Comparison of ENCODE assay signal across 1 cellular context in genomic region chr11:65354265-65355012, GRCh38.
A peak's percentile ranks its signal among the peaks of the same experiment; 100 is the strongest.
TF ChIP-seq lines count a peak whose summit lies in the region.

TIGD3 (plus strand) TSS chr11:65354751; CDS start chr11:65355809, 1,058 bp downstream.

TF ChIP-seq in HepG2, 621 proteins besides CTCF, POLR2A, EP300 and RAD21 (continued from another document and continues in another):
- TF ChIP-seq SNAPC4 (CRISPR knock-in tag; IDR thresholded peaks at IDR 0.05) (no peak), RFX1 (IDR thresholded peaks at IDR 0.05) (no peak), ZFP90 (CRISPR knock-in tag; IDR thresholded peaks at IDR 0.05; ENCODE audit: borderline replicate concordance) (no peak), RFXANK (CRISPR knock-in tag; IDR thresholded peaks at IDR 0.05) (no peak), SRSF1 (optimal IDR thresholded peaks at IDR 0.05; ENCODE audit: low read depth, low read length) (no peak), SNRNP70 (IDR thresholded peaks at IDR 0.05; ENCODE audit: low read depth, low read length) (no peak), ZFP37 (CRISPR knock-in tag; IDR thresholded peaks at IDR 0.05; ENCODE audit: borderline replicate concordance) (no peak), BRF2 (CRISPR knock-in tag; IDR thresholded peaks at IDR 0.05) (no peak; the same call in 1 of the 2 replicates), CC2D1A (CRISPR knock-in tag; IDR thresholded peaks at IDR 0.05) (no peak), CBX1 (IDR thresholded peaks at IDR 0.05; ENCODE audit: low read depth) (peak; percentile 51), FOXA3 (CRISPR knock-in tag; IDR thresholded peaks at IDR 0.05) (no peak), REL (CRISPR knock-in tag; conservative IDR thresholded peaks at IDR 0.05) (peak; percentile 68; the same call in 1 of the 2 replicates), GZF1 (CRISPR knock-in tag; IDR thresholded peaks at IDR 0.05) (no peak), NFKBIZ (CRISPR knock-in tag; IDR thresholded peaks at IDR 0.05) (no peak), MTF2 (CRISPR knock-in tag; IDR thresholded peaks at IDR 0.05; ENCODE audit: borderline replicate concordance) (no peak), REXO4 (CRISPR knock-in tag; IDR thresholded peaks at IDR 0.05; ENCODE audit: borderline replicate concordance) (no peak), ZNF501 (CRISPR knock-in tag; IDR thresholded peaks at IDR 0.05) (0 out of 2 replicates have a peak, but pooled peaks have one; percentile 4), KDM4B (CRISPR knock-in tag; IDR thresholded peaks at IDR 0.05) (no peak), STAT5B (CRISPR knock-in tag; IDR thresholded peaks at IDR 0.05) (no peak), CENPT (CRISPR knock-in tag; IDR thresholded peaks at IDR 0.05; ENCODE audit: low read depth) (no peak), ZNF274 (CRISPR knock-in tag; IDR thresholded peaks at IDR 0.05) (no peak), SRSF9 (IDR thresholded peaks at IDR 0.05; ENCODE audit: borderline replicate concordance, insufficient read depth, low read depth, low read length, poor library complexity, severe bottlenecking) (no peak), ZNF772 (CRISPR knock-in tag; IDR thresholded peaks at IDR 0.05) (no peak; the same call in 1 of the 2 replicates)
- TF ChIP-seq, protein P1, sequence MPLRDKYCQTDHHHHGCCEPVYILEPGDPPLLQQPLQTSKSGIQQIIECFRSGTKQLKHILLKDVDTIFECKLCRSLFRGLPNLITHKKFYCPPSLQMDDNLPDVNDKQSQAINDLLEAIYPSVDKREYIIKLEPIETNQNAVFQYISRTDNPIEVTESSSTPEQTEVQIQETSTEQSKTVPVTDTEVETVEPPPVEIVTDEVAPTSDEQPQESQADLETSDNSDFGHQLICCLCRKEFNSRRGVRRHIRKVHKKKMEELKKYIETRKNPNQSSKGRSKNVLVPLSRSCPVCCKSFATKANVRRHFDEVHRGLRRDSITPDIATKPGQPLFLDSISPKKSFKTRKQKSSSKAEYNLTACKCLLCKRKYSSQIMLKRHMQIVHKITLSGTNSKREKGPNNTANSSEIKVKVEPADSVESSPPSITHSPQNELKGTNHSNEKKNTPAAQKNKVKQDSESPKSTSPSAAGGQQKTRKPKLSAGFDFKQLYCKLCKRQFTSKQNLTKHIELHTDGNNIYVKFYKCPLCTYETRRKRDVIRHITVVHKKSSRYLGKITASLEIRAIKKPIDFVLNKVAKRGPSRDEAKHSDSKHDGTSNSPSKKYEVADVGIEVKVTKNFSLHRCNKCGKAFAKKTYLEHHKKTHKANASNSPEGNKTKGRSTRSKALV (CRISPR knock-in tag; IDR thresholded peaks at IDR 0.05): no peak
- TF ChIP-seq, protein P2, sequence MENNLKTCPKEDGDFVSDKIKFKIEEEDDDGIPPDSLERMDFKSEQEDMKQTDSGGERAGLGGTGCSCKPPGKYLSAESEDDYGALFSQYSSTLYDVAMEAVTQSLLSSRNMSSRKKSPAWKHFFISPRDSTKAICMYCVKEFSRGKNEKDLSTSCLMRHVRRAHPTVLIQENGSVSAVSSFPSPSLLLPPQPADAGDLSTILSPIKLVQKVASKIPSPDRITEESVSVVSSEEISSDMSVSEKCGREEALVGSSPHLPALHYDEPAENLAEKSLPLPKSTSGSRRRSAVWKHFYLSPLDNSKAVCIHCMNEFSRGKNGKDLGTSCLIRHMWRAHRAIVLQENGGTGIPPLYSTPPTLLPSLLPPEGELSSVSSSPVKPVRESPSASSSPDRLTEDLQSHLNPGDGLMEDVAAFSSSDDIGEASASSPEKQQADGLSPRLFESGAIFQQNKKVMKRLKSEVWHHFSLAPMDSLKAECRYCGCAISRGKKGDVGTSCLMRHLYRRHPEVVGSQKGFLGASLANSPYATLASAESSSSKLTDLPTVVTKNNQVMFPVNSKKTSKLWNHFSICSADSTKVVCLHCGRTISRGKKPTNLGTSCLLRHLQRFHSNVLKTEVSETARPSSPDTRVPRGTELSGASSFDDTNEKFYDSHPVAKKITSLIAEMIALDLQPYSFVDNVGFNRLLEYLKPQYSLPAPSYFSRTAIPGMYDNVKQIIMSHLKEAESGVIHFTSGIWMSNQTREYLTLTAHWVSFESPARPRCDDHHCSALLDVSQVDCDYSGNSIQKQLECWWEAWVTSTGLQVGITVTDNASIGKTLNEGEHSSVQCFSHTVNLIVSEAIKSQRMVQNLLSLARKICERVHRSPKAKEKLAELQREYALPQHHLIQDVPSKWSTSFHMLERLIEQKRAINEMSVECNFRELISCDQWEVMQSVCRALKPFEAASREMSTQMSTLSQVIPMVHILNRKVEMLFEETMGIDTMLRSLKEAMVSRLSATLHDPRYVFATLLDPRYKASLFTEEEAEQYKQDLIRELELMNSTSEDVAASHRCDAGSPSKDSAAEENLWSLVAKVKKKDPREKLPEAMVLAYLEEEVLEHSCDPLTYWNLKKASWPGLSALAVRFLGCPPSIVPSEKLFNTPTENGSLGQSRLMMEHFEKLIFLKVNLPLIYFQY (CRISPR knock-in tag; IDR thresholded peaks at IDR 0.05; ENCODE audit: borderline replicate concordance): no peak
- TF ChIP-seq, protein P3, sequence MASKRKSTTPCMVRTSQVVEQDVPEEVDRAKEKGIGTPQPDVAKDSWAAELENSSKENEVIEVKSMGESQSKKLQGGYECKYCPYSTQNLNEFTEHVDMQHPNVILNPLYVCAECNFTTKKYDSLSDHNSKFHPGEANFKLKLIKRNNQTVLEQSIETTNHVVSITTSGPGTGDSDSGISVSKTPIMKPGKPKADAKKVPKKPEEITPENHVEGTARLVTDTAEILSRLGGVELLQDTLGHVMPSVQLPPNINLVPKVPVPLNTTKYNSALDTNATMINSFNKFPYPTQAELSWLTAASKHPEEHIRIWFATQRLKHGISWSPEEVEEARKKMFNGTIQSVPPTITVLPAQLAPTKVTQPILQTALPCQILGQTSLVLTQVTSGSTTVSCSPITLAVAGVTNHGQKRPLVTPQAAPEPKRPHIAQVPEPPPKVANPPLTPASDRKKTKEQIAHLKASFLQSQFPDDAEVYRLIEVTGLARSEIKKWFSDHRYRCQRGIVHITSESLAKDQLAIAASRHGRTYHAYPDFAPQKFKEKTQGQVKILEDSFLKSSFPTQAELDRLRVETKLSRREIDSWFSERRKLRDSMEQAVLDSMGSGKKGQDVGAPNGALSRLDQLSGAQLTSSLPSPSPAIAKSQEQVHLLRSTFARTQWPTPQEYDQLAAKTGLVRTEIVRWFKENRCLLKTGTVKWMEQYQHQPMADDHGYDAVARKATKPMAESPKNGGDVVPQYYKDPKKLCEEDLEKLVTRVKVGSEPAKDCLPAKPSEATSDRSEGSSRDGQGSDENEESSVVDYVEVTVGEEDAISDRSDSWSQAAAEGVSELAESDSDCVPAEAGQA (IDR thresholded peaks at IDR 0.05; ENCODE audit: low read depth): no peak
- TF ChIP-seq, protein P3 (CRISPR knock-in tag; IDR thresholded peaks at IDR 0.05; ENCODE audit: borderline replicate concordance): no peak
- TF ChIP-seq, protein P4, sequence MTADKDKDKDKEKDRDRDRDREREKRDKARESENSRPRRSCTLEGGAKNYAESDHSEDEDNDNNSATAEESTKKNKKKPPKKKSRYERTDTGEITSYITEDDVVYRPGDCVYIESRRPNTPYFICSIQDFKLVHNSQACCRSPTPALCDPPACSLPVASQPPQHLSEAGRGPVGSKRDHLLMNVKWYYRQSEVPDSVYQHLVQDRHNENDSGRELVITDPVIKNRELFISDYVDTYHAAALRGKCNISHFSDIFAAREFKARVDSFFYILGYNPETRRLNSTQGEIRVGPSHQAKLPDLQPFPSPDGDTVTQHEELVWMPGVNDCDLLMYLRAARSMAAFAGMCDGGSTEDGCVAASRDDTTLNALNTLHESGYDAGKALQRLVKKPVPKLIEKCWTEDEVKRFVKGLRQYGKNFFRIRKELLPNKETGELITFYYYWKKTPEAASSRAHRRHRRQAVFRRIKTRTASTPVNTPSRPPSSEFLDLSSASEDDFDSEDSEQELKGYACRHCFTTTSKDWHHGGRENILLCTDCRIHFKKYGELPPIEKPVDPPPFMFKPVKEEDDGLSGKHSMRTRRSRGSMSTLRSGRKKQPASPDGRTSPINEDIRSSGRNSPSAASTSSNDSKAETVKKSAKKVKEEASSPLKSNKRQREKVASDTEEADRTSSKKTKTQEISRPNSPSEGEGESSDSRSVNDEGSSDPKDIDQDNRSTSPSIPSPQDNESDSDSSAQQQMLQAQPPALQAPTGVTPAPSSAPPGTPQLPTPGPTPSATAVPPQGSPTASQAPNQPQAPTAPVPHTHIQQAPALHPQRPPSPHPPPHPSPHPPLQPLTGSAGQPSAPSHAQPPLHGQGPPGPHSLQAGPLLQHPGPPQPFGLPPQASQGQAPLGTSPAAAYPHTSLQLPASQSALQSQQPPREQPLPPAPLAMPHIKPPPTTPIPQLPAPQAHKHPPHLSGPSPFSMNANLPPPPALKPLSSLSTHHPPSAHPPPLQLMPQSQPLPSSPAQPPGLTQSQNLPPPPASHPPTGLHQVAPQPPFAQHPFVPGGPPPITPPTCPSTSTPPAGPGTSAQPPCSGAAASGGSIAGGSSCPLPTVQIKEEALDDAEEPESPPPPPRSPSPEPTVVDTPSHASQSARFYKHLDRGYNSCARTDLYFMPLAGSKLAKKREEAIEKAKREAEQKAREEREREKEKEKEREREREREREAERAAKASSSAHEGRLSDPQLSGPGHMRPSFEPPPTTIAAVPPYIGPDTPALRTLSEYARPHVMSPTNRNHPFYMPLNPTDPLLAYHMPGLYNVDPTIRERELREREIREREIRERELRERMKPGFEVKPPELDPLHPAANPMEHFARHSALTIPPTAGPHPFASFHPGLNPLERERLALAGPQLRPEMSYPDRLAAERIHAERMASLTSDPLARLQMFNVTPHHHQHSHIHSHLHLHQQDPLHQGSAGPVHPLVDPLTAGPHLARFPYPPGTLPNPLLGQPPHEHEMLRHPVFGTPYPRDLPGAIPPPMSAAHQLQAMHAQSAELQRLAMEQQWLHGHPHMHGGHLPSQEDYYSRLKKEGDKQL (CRISPR knock-in tag; IDR thresholded peaks at IDR 0.05; ENCODE audit: low read depth): no peak
- TF ChIP-seq, protein P5, sequence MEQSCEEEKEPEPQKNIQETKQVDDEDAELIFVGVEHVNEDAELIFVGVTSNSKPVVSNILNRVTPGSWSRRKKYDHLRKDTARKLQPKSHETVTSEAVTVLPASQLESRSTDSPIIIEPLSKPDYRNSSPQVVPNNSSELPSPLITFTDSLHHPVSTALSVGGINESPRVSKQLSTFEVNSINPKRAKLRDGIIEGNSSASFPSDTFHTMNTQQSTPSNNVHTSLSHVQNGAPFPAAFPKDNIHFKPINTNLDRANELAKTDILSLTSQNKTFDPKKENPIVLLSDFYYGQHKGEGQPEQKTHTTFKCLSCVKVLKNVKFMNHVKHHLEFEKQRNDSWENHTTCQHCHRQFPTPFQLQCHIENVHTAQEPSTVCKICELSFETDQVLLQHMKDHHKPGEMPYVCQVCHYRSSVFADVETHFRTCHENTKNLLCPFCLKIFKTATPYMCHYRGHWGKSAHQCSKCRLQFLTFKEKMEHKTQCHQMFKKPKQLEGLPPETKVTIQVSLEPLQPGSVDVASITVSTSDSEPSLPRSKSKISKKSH (CRISPR knock-in tag; IDR thresholded peaks at IDR 0.05; ENCODE audit: borderline replicate concordance): no peak; the same call in 1 of the 2 replicates
